14 cellular contexts compared by ENCODE assay signal in genomic region chr6:111683126-111683525, GRCh38.
DNase-seq lines count a peak whose midpoint lies in the region; ATAC-seq and TF ChIP-seq lines count a peak whose summit lies in the region.
"Had no signal": no experiment of that assay in that cellular context is flagged by ENCODE, and none has a peak within 500 bp of the region (broad histone marks: within the 10 kb centered on the region; RNA-seq: fewer than 3 reads in every experiment).

No MANE protein-coding gene starts in this region.

- H3K36me3 Mint-ChIP-seq in activated naive CD4-positive, alpha-beta T cell treated with anti-CD3 and anti-CD28 coated beads, Interleukin-2, amount 50 U/mL, for 72 hours = peaks cover 16 to 44% of the 10 kb centered on the region in 2 donors
- peaks cover 77% of the 10 kb centered on the region for H3K36me3 Mint-ChIP-seq in effector memory CD8-positive, alpha-beta T cell (ENCODE audit: insufficient read depth)
- peaks cover 41% of the 10 kb centered on the region for H3K36me3 Mint-ChIP-seq in neural progenitor cell

- 66 to 79% methylated on average over 5 of the region's 5 CpGs for WGBS in upper lobe of left lung, 2 donors

- H2AFZ ChIP-seq in neural progenitor cell (replicated peaks) = no peak overlapping the region

- no peak for DNase-seq in activated naive CD4-positive, alpha-beta T cell treated with anti-CD3 and anti-CD28 coated beads, Interleukin-2, amount 50 U/mL, for 72 hours (ENCODE audit: low spot score in 2 of 2)
- DNase-seq in activated naive CD4-positive, alpha-beta T cell treated with Interleukin-2 at 50 U/mL for 16 hours = no peak
- no peak for DNase-seq in effector memory CD8-positive, alpha-beta T cell
- DNase-seq in neural progenitor cell (ENCODE audit: low spot score) (no peak), upper lobe of left lung (peak in 1 of 2 donors; percentile 45), HT-29 (ENCODE audit: low spot score) (no peak)
- DNase-seq: DMS153, H9, KBM-7, NCI-H2081, T-helper 1 cell had no signal

- TF ChIP-seq POLR2A in upper lobe of left lung (IDR thresholded peaks at IDR 0.05) = no peak

- no peak for ATAC-seq in activated naive CD4-positive, alpha-beta T cell treated with anti-CD3 and anti-CD28 coated beads, Interleukin-2, amount 50 U/mL, for 72 hours
- no peak for ATAC-seq in effector memory CD8-positive, alpha-beta T cell (replicated peaks)
- peak in 1 of 2 donors; percentile 29 for ATAC-seq in upper lobe of left lung (ENCODE audit: low FRiP score in 2 of 2)
- ATAC-seq in HG03520 (IDR thresholded peaks at IDR 0.05; ENCODE audit: unreplicated experiment) = no peak
- no peak for ATAC-seq in GM18511 (IDR thresholded peaks at IDR 0.05; ENCODE audit: unreplicated experiment)
- ATAC-seq: stimulated activated memory B cell treated with anti-CD40 and anti-IgM and Interleukin-4, amounts not matched to agents 10 μg/mL and 1 μg/mL and 100 μg/mL, for 72 hours had no signal

- H3K4me3 ChIP-seq in neural progenitor cell (no peak overlapping the region), upper lobe of left lung (no peak overlapping the region)

- peaks cover 60 to 73% of the 10 kb centered on the region in 2 donors for H3K4me1 Mint-ChIP-seq in effector memory CD8-positive, alpha-beta T cell (ENCODE audit: low read depth in 2 of 2)
- H3K4me1 Mint-ChIP-seq in neural progenitor cell = peaks cover 82% of the 10 kb centered on the region

- H3K9ac ChIP-seq in neural progenitor cell = no peak overlapping the region

- H3K4me1 ChIP-seq in neural progenitor cell (peaks cover 58% of the 10 kb centered on the region), upper lobe of left lung (peaks cover 9 to 33% (median 23%) of the 10 kb centered on the region in 4 donors)

- TF ChIP-seq EP300 in upper lobe of left lung (IDR thresholded peaks at IDR 0.05) = no peak

- H3K27me3 ChIP-seq in neural progenitor cell = no peaks in the 10 kb centered on the region
- H3K27me3 ChIP-seq in upper lobe of left lung = no peaks in the 10 kb centered on the region

- H3F3A ChIP-seq in neural progenitor cell (ENCODE audit: low read depth) = peaks cover 26% of the 10 kb centered on the region

- no peak for TF ChIP-seq CTCF in neural progenitor cell (IDR thresholded peaks at IDR 0.05)
- no peak for TF ChIP-seq CTCF in upper lobe of left lung (IDR thresholded peaks at IDR 0.05)

- H3K79me2 ChIP-seq in neural progenitor cell (ENCODE audit: low read depth) = no peaks in the 10 kb centered on the region

- no peaks in the 10 kb centered on the region for H3K9me3 Mint-ChIP-seq in activated naive CD4-positive, alpha-beta T cell treated with anti-CD3 and anti-CD28 coated beads, Interleukin-2, amount 50 U/mL, for 72 hours
- H3K9me3 Mint-ChIP-seq in effector memory CD8-positive, alpha-beta T cell = no peaks in the 10 kb centered on the region
- H3K9me3 Mint-ChIP-seq in neural progenitor cell = no peaks in the 10 kb centered on the region
- H3K9me3 Mint-ChIP-seq: H9; stimulated activated memory B cell treated with anti-CD40 and anti-IgM and Interleukin-4, amounts not matched to agents 10 μg/mL and 1 μg/mL and 100 μg/mL, for 72 hours had no signal

- peak overlapping the region; percentile 49 to 66 for H3K4me3 Mint-ChIP-seq in effector memory CD8-positive, alpha-beta T cell
- no peak overlapping the region for H3K4me3 Mint-ChIP-seq in neural progenitor cell
- H3K4me3 Mint-ChIP-seq: H9; stimulated activated memory B cell treated with anti-CD40 and anti-IgM and Interleukin-4, amounts not matched to agents 10 μg/mL and 1 μg/mL and 100 μg/mL, for 72 hours had no signal

- peak overlapping the region; percentile 2 for H3K27ac ChIP-seq in neural progenitor cell
- H3K27ac ChIP-seq in upper lobe of left lung = peak overlapping the region; percentile 45 to 81 (median 62)

- H3K4me2 ChIP-seq in neural progenitor cell = no peak overlapping the region

- no peaks in the 10 kb centered on the region for H3K9me3 ChIP-seq in neural progenitor cell (ENCODE audit: low read depth)
- H3K9me3 ChIP-seq in upper lobe of left lung = no peaks in the 10 kb centered on the region

- peaks cover 10% of the 10 kb centered on the region for H4K20me1 ChIP-seq in neural progenitor cell (ENCODE audit: low read depth)

- peak overlapping the region; percentile 68 to 89 for H3K27ac Mint-ChIP-seq in activated naive CD4-positive, alpha-beta T cell treated with anti-CD3 and anti-CD28 coated beads, Interleukin-2, amount 50 U/mL, for 72 hours
- H3K27ac Mint-ChIP-seq in effector memory CD8-positive, alpha-beta T cell = peak overlapping the region; percentile 84 to 95
- no peak overlapping the region for H3K27ac Mint-ChIP-seq in neural progenitor cell
- H3K27ac Mint-ChIP-seq: H9; stimulated activated memory B cell treated with anti-CD40 and anti-IgM and Interleukin-4, amounts not matched to agents 10 μg/mL and 1 μg/mL and 100 μg/mL, for 72 hours had no signal

- H3K27me3 Mint-ChIP-seq in effector memory CD8-positive, alpha-beta T cell = no peaks in the 10 kb centered on the region
- H3K27me3 Mint-ChIP-seq in neural progenitor cell (ENCODE audit: insufficient read depth, low read depth) = peaks cover 2% of the 10 kb centered on the region
- H3K27me3 Mint-ChIP-seq: stimulated activated memory B cell treated with anti-CD40 and anti-IgM and Interleukin-4, amounts not matched to agents 10 μg/mL and 1 μg/mL and 100 μg/mL, for 72 hours had no signal

- H3K36me3 ChIP-seq in neural progenitor cell (no peaks in the 10 kb centered on the region), upper lobe of left lung (peaks cover 0 to 34% (median 0%) of the 10 kb centered on the region in 4 donors)
